In the genomic region with DNA sequence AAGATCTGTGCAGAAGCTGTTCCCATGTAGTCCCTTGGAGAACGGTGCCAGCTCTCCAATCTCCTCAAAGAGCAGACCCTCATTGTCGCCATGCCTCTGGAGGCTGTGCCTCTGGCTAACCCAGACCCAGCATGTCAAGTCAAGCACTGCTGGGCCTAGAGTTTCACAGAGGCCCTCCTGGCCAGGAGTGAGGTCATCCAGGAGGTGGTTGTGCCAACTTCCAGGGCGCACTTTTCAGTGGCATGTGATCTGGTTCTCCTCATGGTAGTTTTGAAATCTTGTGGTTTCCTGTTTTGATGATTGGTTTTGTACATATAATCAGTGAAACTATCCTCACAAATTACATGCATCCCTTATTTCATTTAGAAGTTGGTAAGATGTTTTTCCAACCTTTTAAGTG, we compare ENCODE assay signal across 10 cellular contexts.
DNase-seq lines count a peak whose midpoint lies in the region; ATAC-seq and TF ChIP-seq lines count a peak whose summit lies in the region.
"Had no signal": no experiment of that assay in that cellular context is flagged by ENCODE, and none has a peak within 500 bp of the region (broad histone marks: within the 10 kb centered on the region; RNA-seq: fewer than 3 reads in every experiment).

No MANE protein-coding gene starts in this region.

- H2BK12ac ChIP-seq in neuronal stem cell (ENCODE audit: low read length): peak overlapping the region; percentile 46

- H2BK15ac ChIP-seq in neuronal stem cell (ENCODE audit: low read length): peak overlapping the region; percentile 96

- no peaks in the 10 kb centered on the region for H3K27me3 ChIP-seq in esophagus (ENCODE audit: control insufficient read depth in 1 of 2, insufficient read depth in 2 of 2, low read length in 2 of 2)
- no peaks in the 10 kb centered on the region for H3K27me3 ChIP-seq in neuronal stem cell (ENCODE audit: control insufficient read depth in 3 of 3, insufficient read depth in 3 of 3, low read depth in 1 of 3, low read length in 3 of 3)
- no peaks in the 10 kb centered on the region for H3K27me3 ChIP-seq in WERI-Rb-1 (ENCODE audit: insufficient read depth, low read depth, severe bottlenecking)

- H3K9me3 ChIP-seq in esophagus (ENCODE audit: control insufficient read depth in 2 of 2, insufficient read depth in 1 of 2, low read depth in 1 of 2, low read length in 1 of 2) (no peaks in the 10 kb centered on the region), neuronal stem cell (replicated peaks in 1 of 2; ENCODE audit: control insufficient read depth in 2 of 2, insufficient read depth in 1 of 2, low read depth in 1 of 2, low read length in 2 of 2) (no peaks in the 10 kb centered on the region), WERI-Rb-1 (ENCODE audit: severe bottlenecking) (no peaks in the 10 kb centered on the region)

- H3K4me2 ChIP-seq in neuronal stem cell (ENCODE audit: insufficient read depth, low read length, poor library complexity, severe bottlenecking): no peak overlapping the region

- DNase-seq in CD1c-positive myeloid dendritic cell (ENCODE audit: extremely low spot score): peak; percentile 72
- peak; percentile 61 to 90 for DNase-seq in NOMO-1 (lab: John Stamatoyannopoulos, UW; ENCODE audit: unreplicated experiment in 2 of 2)
- DNase-seq in neuronal stem cell (ENCODE audit: low spot score): no peak
- DNase-seq in NCI-H345 treated with DMSO at 0.1 percent for 48 hours (lab: John Stamatoyannopoulos, UW; ENCODE audit: unreplicated experiment): no peak
- no peak for DNase-seq in NCI-H1105 (lab: John Stamatoyannopoulos, UW)
- no peak for DNase-seq in WERI-Rb-1
- DNase-seq: activated T-cell treated with anti-CD3 and anti-CD28 coated beads for 4 hours, NCI-H510A treated with DMSO at 0.1 percent for 48 hours had no signal

- H3K36me3 ChIP-seq in esophagus (ENCODE audit: control insufficient read depth in 2 of 2, insufficient read depth in 2 of 2, low read length in 1 of 2) (no peaks in the 10 kb centered on the region), neuronal stem cell (replicated peaks in 1 of 2; ENCODE audit: control insufficient read depth in 2 of 2, insufficient read depth in 2 of 2, low read length in 2 of 2) (no peaks in the 10 kb centered on the region), WERI-Rb-1 (no peaks in the 10 kb centered on the region)

- 76 to 88% methylated on average over 3 of the region's 3 CpGs for WGBS in esophagus, 2 donors
- no CpG with 5 or more reads among the region's 3 CpGs for WGBS in neuronal stem cell (ENCODE audit: extremely low coverage in 2 of 2, insufficient read length in 2 of 2, insufficient replicate concordance in 1 of 2), 2 donors

- H2BK5ac ChIP-seq in neuronal stem cell (ENCODE audit: low read length): no peak overlapping the region

- peak overlapping the region; percentile 78 for H2AK5ac ChIP-seq in neuronal stem cell (ENCODE audit: low read depth, low read length)

- H3K27ac ChIP-seq in esophagus (ENCODE audit: low read depth in 2 of 2, low read length in 1 of 2) (peak overlapping the region; percentile 24 to 26), neuronal stem cell (replicated peaks; ENCODE audit: low read length) (no peak overlapping the region), WERI-Rb-1 (no peak overlapping the region)

- H3K9ac ChIP-seq in neuronal stem cell (ENCODE audit: low read depth, low read length, poor library complexity): no peak overlapping the region

- H2AFZ ChIP-seq in neuronal stem cell (ENCODE audit: low read length): no peak overlapping the region

- H3K18ac ChIP-seq in neuronal stem cell (ENCODE audit: low read length): peak overlapping the region; percentile 72

- ATAC-seq in HG03159 (IDR thresholded peaks at IDR 0.05; ENCODE audit: unreplicated experiment): no peak

- no peaks in the 10 kb centered on the region for H3K79me1 ChIP-seq in neuronal stem cell (ENCODE audit: low read depth, low read length)

- H3K4me3 ChIP-seq in esophagus (ENCODE audit: low read depth in 1 of 2, low read length in 2 of 2) (no peak overlapping the region), neuronal stem cell (ENCODE audit: low read length in 2 of 2) (no peak overlapping the region), WERI-Rb-1 (ENCODE audit: low read depth, low read length) (no peak overlapping the region)

- no peak for TF ChIP-seq CTCF in WERI-Rb-1 (IDR thresholded peaks at IDR 0.05; ENCODE audit: low read depth, low read length)

- no peak overlapping the region for H2BK120ac ChIP-seq in neuronal stem cell (ENCODE audit: low read depth, low read length)

- H4K91ac ChIP-seq in neuronal stem cell (ENCODE audit: low read depth, low read length, poor library complexity): no peak overlapping the region

- H3K23ac ChIP-seq in neuronal stem cell (ENCODE audit: low read depth, low read length, poor library complexity): peak overlapping the region; percentile 52

- H3K4ac ChIP-seq in neuronal stem cell (ENCODE audit: low read length): no peak overlapping the region

- H3K4me1 ChIP-seq in esophagus (ENCODE audit: control insufficient read depth in 2 of 2, insufficient read depth in 2 of 2, low read length in 1 of 2): peaks cover 6 to 9% of the 10 kb centered on the region in 2 donors
- H3K4me1 ChIP-seq in neuronal stem cell (ENCODE audit: control insufficient read depth in 2 of 2, insufficient read depth in 1 of 2, low read depth in 1 of 2, low read length in 2 of 2): peaks cover 5 to 10% of the 10 kb centered on the region in 2 donors

- H4K8ac ChIP-seq in neuronal stem cell (ENCODE audit: low read depth, low read length): no peak overlapping the region

- H3K14ac ChIP-seq in neuronal stem cell (ENCODE audit: low read length): no peak overlapping the region

Comparison
In these comparisons a context has a peak if more than half of its experiments do, and no peak if none do; other contexts are left out.
1. DNase-seq: peak in CD1c-positive myeloid dendritic cell (single experiment) and NOMO-1 (2 of 2); none in neuronal stem cell (single experiment), NCI-H345 treated with DMSO at 0.1 percent for 48 hours (single experiment), NCI-H1105 (single experiment) and WERI-Rb-1 (single experiment).
2. H3K27ac ChIP-seq: peak in esophagus (2 of 2); none in neuronal stem cell (single experiment) and WERI-Rb-1 (single experiment).